Comparison of ENCODE assay signal across 8 cellular contexts in the genomic region with DNA sequence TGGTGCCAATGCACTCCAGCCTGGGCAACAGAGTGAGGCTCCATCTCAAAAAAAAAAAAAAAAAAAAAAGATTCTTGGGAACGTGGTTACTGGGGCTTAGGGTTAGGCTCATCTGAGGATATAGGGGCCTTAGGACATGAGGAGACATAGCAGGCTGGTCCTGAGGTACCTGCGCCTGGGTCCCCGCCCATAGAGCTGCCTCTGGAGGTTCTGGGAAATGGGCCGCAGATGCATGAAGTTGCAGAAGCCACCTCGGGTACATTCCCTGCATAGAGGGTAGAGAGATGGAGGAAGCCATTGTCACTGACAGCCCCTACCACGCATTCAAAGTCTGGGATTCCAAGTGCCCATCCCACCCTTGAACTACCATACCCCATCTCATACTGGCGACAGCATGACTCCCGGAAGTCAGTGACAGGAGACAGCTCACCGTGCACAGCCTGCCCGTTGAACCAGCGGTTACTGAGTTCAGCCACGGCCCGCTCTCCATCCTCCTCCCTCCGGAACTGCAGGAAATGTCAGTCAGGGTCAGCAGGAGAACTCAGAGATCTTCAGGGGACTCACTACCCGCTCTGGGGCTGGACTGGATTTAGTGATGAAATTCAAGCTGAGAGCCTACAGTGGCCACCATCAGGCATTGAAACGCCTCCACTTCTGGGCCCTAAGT. TPM values are rescaled to one million over a fixed set of nuclear protein-coding genes. Genes with fewer than 3 reads are reported as not detected.
A peak's percentile ranks its signal among the peaks of the same experiment; 100 is the strongest.
DNase-seq lines count a peak whose midpoint lies in the region; ATAC-seq and TF ChIP-seq lines count a peak whose summit lies in the region.
"Had no signal": no experiment of that assay in that cellular context is flagged by ENCODE, and none has a peak within 500 bp of the region (broad histone marks: within the 10 kb centered on the region; RNA-seq: fewer than 3 reads in every experiment).

No MANE protein-coding gene starts in this region.

- H3K9ac ChIP-seq in stomach smooth muscle (ENCODE audit: low read length in 2 of 2) = no peak overlapping the region

- ATAC-seq in gastroesophageal sphincter = no peak

- H3K4me3 ChIP-seq in gastroesophageal sphincter (peak overlapping the region in 1 of 2 donors; percentile 86), stomach smooth muscle (ENCODE audit: low read length in 2 of 2) (peak overlapping the region; percentile 23 to 94), MG63 (no peak overlapping the region)

- WGBS in gastroesophageal sphincter (ENCODE audit: low coverage in 1 of 2), 2 donors = 87 to 91% methylated on average over 4 to 5 of the region's 16 CpGs

- H3K27ac ChIP-seq in gastroesophageal sphincter (peak overlapping the region in 3 of 4 donors; percentile 100), stomach smooth muscle (ENCODE audit: low read length) (no peak overlapping the region)

- no peak for TF ChIP-seq CTCF in gastroesophageal sphincter (IDR thresholded peaks at IDR 0.05)

- H3K9me3 Mint-ChIP-seq in activated T-cell treated with anti-CD3 and anti-CD28 coated beads, Interleukin-2, amount 50 U/mL, for 24 hours = no peaks in the 10 kb centered on the region

- H3K27me3 Mint-ChIP-seq in activated T-cell treated with anti-CD3 and anti-CD28 coated beads, Interleukin-2, amount 50 U/mL, for 24 hours = no peaks in the 10 kb centered on the region

- TF ChIP-seq EP300 in gastroesophageal sphincter (IDR thresholded peaks at IDR 0.05) = no peak

- TF ChIP-seq POLR2A in gastroesophageal sphincter (IDR thresholded peaks at IDR 0.05) = no peak

- H3K9me3 ChIP-seq in gastroesophageal sphincter (no peaks in the 10 kb centered on the region), stomach smooth muscle (ENCODE audit: control insufficient read depth in 2 of 2, low read length in 2 of 2) (no peaks in the 10 kb centered on the region), MG63 (no peaks in the 10 kb centered on the region)
- H3K9me3 ChIP-seq: left lung had no signal

- H3K36me3 Mint-ChIP-seq in activated T-cell treated with anti-CD3 and anti-CD28 coated beads, Interleukin-2, amount 50 U/mL, for 24 hours (ENCODE audit: low read depth) = peaks cover 71% of the 10 kb centered on the region

- peak overlapping the region; percentile 100 for H3K27ac Mint-ChIP-seq in activated T-cell treated with anti-CD3 and anti-CD28 coated beads, Interleukin-2, amount 50 U/mL, for 24 hours

- H3K4me1 Mint-ChIP-seq in activated T-cell treated with anti-CD3 and anti-CD28 coated beads, Interleukin-2, amount 50 U/mL, for 24 hours (ENCODE audit: low read depth) = peaks cover 70% of the 10 kb centered on the region

- H3K4me1 ChIP-seq in gastroesophageal sphincter = peaks cover 0 to 73% (median 24%) of the 10 kb centered on the region in 3 donors
- peaks cover 48% of the 10 kb centered on the region for H3K4me1 ChIP-seq in stomach smooth muscle (ENCODE audit: control insufficient read depth, insufficient read depth, low read length)

- H3K27me3 ChIP-seq in gastroesophageal sphincter (no peaks in the 10 kb centered on the region), stomach smooth muscle (ENCODE audit: control insufficient read depth in 1 of 2, insufficient read depth in 2 of 2, low read length in 2 of 2) (no peaks in the 10 kb centered on the region), MG63 (no peaks in the 10 kb centered on the region)
- H3K27me3 ChIP-seq: left lung had no signal

- H3K4me3 Mint-ChIP-seq in activated T-cell treated with anti-CD3 and anti-CD28 coated beads, Interleukin-2, amount 50 U/mL, for 24 hours = peak overlapping the region; percentile 99

- no peak for DNase-seq in activated T-cell treated with anti-CD3 and anti-CD28 coated beads, Interleukin-2, amount 50 U/mL, for 24 hours
- DNase-seq in activated T-cell treated with anti-CD3 and anti-CD28 coated beads, Interleukin-2, amount 50 U/mL, for 48 hours = no peak
- no peak for DNase-seq in NCI-H345 (lab: John Stamatoyannopoulos, UW)
- no peak for DNase-seq in MG63
- DNase-seq: NCI-H1048 had no signal

- peaks cover 0 to 25% of the 10 kb centered on the region in 2 donors for H3K36me3 ChIP-seq in gastroesophageal sphincter
- peaks cover 7 to 10% of the 10 kb centered on the region in 2 donors for H3K36me3 ChIP-seq in stomach smooth muscle (ENCODE audit: control insufficient read depth in 2 of 2, insufficient read depth in 2 of 2, low read length in 2 of 2)
- H3K36me3 ChIP-seq in MG63 = peaks cover 8% of the 10 kb centered on the region

RNA-seq across cellular contexts. Expression of a gene that starts 1.4 kb away (rescaled TPM):
- total RNA-seq in gastroesophageal sphincter = 10 to 100 TPM in 3 of 4 donors, 1 to 10 TPM in 1; 7.5 to 29.3 (median 23.7) TPM
- total RNA-seq in MG63 (2014; rRNA removed; shearing (Covaris generic); ENCODE audit: low replicate concordance) = 16.3 and 19.8 TPM in 2 replicates

RNA-seq across cellular contexts. Expression of a gene that starts 1.5 kb away (rescaled TPM):
- total RNA-seq in gastroesophageal sphincter = 10 to 100 TPM in 1 of 4 donors, 1 to 10 TPM in 3; 4.6 to 14.3 (median 6.7) TPM
- total RNA-seq in MG63 (2014; rRNA removed; shearing (Covaris generic); ENCODE audit: low replicate concordance) = 0.27 and 2.4 TPM in 2 replicates

RNA-seq across cellular contexts. Expression of a gene that starts 1.7 kb away (rescaled TPM):
- 10 to 100 TPM; 20.4 to 35.7 (median 29.5) TPM for total RNA-seq in gastroesophageal sphincter
- 37.6 and 76.2 TPM in 2 replicates for total RNA-seq in MG63 (2014; rRNA removed; shearing (Covaris generic); ENCODE audit: low replicate concordance)

RNA-seq across cellular contexts. Expression of a gene that starts 4.6 kb away (rescaled TPM):
- total RNA-seq in gastroesophageal sphincter = 10 to 100 TPM; 14.4 to 29.4 (median 18.7) TPM
- 2.4 and 4.1 TPM in 2 replicates for total RNA-seq in MG63 (2014; rRNA removed; shearing (Covaris generic); ENCODE audit: low replicate concordance)

RNA-seq across cellular contexts. Expression of a gene that starts 13.1 kb away (rescaled TPM):
- 100 to 1,000 TPM in 2 of 4 donors, 10 to 100 TPM in 2; 44.9 to 119 (median 96.6) TPM for total RNA-seq in gastroesophageal sphincter
- total RNA-seq in MG63 (2014; rRNA removed; shearing (Covaris generic); ENCODE audit: low replicate concordance) = not detected in 2 replicates
